ENCODE assay signal across 1 cellular context in the genomic region with DNA sequence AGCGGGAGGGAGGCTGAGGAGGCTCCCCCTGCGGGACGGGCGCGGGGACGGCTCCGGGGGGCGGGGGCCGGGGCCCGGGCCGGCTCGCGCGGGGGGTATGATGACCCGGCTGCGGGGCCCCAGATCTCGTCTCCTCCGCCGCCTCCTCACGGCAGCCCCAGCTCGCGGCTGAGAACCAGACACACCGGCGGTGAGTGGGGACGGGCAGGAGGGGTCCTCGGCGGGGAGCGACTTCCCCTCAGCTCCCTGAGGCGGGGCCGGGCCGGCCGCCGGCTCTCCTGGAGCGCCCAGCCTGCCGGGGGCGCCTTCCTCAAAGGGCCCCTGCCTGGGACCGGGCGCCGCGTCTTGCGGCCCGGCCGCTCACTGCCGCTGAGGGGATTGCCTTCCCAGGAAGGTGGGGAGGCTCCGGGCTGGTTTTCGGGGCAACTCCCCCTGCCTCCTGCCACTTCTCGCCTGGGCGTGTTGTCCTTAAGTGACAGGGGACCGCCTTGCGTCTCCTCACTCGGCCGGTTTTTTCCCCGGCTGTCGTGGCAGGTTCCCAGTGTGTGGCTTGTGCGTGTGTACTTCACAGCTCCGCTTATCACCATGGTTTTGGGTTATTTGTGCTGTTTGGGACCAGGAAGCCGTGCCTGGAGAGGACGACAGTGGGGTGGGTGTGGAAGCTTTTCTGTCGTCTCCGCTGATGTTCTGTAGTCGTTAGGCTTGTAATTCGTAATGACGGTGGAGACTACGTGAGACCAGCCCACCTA.
A peak's percentile ranks its signal among the peaks of the same experiment; 100 is the strongest.
TF ChIP-seq lines count a peak whose summit lies in the region.

No MANE protein-coding gene starts in this region.

TF ChIP-seq in WTC11, 78 proteins besides CTCF, POLR2A, EP300 and RAD21 (continued from another document):
- TF ChIP-seq, protein P1, sequence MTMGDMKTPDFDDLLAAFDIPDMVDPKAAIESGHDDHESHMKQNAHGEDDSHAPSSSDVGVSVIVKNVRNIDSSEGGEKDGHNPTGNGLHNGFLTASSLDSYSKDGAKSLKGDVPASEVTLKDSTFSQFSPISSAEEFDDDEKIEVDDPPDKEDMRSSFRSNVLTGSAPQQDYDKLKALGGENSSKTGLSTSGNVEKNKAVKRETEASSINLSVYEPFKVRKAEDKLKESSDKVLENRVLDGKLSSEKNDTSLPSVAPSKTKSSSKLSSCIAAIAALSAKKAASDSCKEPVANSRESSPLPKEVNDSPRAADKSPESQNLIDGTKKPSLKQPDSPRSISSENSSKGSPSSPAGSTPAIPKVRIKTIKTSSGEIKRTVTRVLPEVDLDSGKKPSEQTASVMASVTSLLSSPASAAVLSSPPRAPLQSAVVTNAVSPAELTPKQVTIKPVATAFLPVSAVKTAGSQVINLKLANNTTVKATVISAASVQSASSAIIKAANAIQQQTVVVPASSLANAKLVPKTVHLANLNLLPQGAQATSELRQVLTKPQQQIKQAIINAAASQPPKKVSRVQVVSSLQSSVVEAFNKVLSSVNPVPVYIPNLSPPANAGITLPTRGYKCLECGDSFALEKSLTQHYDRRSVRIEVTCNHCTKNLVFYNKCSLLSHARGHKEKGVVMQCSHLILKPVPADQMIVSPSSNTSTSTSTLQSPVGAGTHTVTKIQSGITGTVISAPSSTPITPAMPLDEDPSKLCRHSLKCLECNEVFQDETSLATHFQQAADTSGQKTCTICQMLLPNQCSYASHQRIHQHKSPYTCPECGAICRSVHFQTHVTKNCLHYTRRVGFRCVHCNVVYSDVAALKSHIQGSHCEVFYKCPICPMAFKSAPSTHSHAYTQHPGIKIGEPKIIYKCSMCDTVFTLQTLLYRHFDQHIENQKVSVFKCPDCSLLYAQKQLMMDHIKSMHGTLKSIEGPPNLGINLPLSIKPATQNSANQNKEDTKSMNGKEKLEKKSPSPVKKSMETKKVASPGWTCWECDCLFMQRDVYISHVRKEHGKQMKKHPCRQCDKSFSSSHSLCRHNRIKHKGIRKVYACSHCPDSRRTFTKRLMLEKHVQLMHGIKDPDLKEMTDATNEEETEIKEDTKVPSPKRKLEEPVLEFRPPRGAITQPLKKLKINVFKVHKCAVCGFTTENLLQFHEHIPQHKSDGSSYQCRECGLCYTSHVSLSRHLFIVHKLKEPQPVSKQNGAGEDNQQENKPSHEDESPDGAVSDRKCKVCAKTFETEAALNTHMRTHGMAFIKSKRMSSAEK (CRISPR knock-in tag; IDR thresholded peaks at IDR 0.05; ENCODE audit: borderline replicate concordance) = no peak
- TF ChIP-seq TCF7 (CRISPR knock-in tag; IDR thresholded peaks at IDR 0.05; ENCODE audit: low read depth) = 0 out of 2 replicates have a peak, but pooled peaks have one; percentile 30
